Comparison of ENCODE assay signal across 9 cellular contexts in genomic region chr9:133989554-133990365, GRCh38. TPM values are rescaled to one million over a fixed set of nuclear protein-coding genes. Genes with fewer than 3 reads are reported as not detected.
DNase-seq lines count a peak whose midpoint lies in the region; ATAC-seq and TF ChIP-seq lines count a peak whose summit lies in the region.
"Had no signal": no experiment of that assay in that cellular context is flagged by ENCODE, and none has a peak within 500 bp of the region (broad histone marks: within the 10 kb centered on the region; RNA-seq: fewer than 3 reads in every experiment).

No MANE protein-coding gene starts in this region.

- no peaks in the 10 kb centered on the region for H3K27me3 ChIP-seq in transverse colon
- H3K27me3 ChIP-seq in adrenal gland = no peaks in the 10 kb centered on the region

- in situ Hi-C loops in transverse colon (cut with MboI; ENCODE audit: low pct_ligation_motif_present in 1 of 4, low pct_unique_long_range_greater_than_20kb in 1 of 4, low sequenced_read_pairs in 3 of 4) = no loop called here

- H3K27ac Mint-ChIP-seq in dendritic cell treated with granulocyte-macrophage colony-stimulating factor and Interleukin-4, amounts not matched to agents 40 ng/mL and 50 ng/mL, for 4 days = peak overlapping the region; percentile 69
- H3K27ac Mint-ChIP-seq in naive thymus-derived CD8-positive, alpha-beta T cell = peak overlapping the region in 1 of 10 donors; percentile 79
- H3K27ac Mint-ChIP-seq in activated naive CD4-positive, alpha-beta T cell treated with anti-CD3 and anti-CD28 coated beads, Interleukin-2, amount 50 U/mL, for 72 hours = no peak overlapping the region

- H3K27ac ChIP-seq in transverse colon = no peak overlapping the region
- peak overlapping the region in 2 of 5 donors; percentile 96 to 99 for H3K27ac ChIP-seq in adrenal gland

- POLR2A ChIA-PET in AG04449 (lab: Yijun Ruan, JAX) = interaction anchor here (0.7 kb wide), 1 partner anchor 35 kb away, joined by 3 read pairs; no protein-coding TSS in a partner anchor
- POLR2A ChIA-PET in naive thymus-derived CD8-positive, alpha-beta T cell (lab: Charles Lee) = interaction anchor here (0.6 kb wide), 1 partner anchor 175 kb away, joined by 3 read pairs; no protein-coding TSS in a partner anchor

- H3K4me1 ChIP-seq in transverse colon = peaks cover 8 to 34% (median 27%) of the 10 kb centered on the region in 4 donors
- peaks cover 16 to 23% of the 10 kb centered on the region in 2 donors for H3K4me1 ChIP-seq in adrenal gland (replicated peaks in 1 of 2)

- H3K9me3 ChIP-seq in transverse colon (no peaks in the 10 kb centered on the region), adrenal gland (replicated peaks in 1 of 3) (no peaks in the 10 kb centered on the region)

- no peak for TF ChIP-seq EP300 in transverse colon (IDR thresholded peaks at IDR 0.05; ENCODE audit: low read depth)

- H3K4me1 Mint-ChIP-seq in dendritic cell treated with granulocyte-macrophage colony-stimulating factor and Interleukin-4, amounts not matched to agents 40 ng/mL and 50 ng/mL, for 4 days (ENCODE audit: low read depth) = peaks cover 54% of the 10 kb centered on the region
- H3K4me1 Mint-ChIP-seq in naive thymus-derived CD8-positive, alpha-beta T cell = peaks cover 2 to 20% (median 7%) of the 10 kb centered on the region in 4 donors

- TF ChIP-seq CTCF in AG04449 (IDR thresholded peaks at IDR 0.05; ENCODE audit: insufficient read depth, low read length, missing control alignments) (no peak), HFF-Myc (IDR thresholded peaks at IDR 0.05; ENCODE audit: low read depth, low read length, missing control alignments) (no peak), transverse colon (IDR thresholded peaks at IDR 0.05) (no peak), adrenal gland (IDR thresholded peaks at IDR 0.05) (no peak)

- no peak for DNase-seq in AG04449 (ENCODE audit: low read depth, low spot score)
- no peak for DNase-seq in HFF-Myc (ENCODE audit: extremely low read depth, low read depth)
- peak in 1 of 10 donors; percentile 24 for DNase-seq in naive thymus-derived CD8-positive, alpha-beta T cell
- DNase-seq in transverse colon = no peak
- no peak for DNase-seq in adrenal gland
- no peak for DNase-seq in activated naive CD4-positive, alpha-beta T cell treated with anti-CD3 and anti-CD28 coated beads, Interleukin-2, amount 50 U/mL, for 72 hours (ENCODE audit: low spot score in 2 of 2)
- DNase-seq: effector CD8-positive, alpha-beta T cell had no signal

- peaks cover 19% of the 10 kb centered on the region for H3K27me3 Mint-ChIP-seq in dendritic cell treated with granulocyte-macrophage colony-stimulating factor and Interleukin-4, amounts not matched to agents 40 ng/mL and 50 ng/mL, for 4 days
- H3K27me3 Mint-ChIP-seq in naive thymus-derived CD8-positive, alpha-beta T cell = peaks cover 0 to 6% (median 3%) of the 10 kb centered on the region in 5 donors

- H3K36me3 ChIP-seq in transverse colon (no peaks in the 10 kb centered on the region), adrenal gland (replicated peaks in 1 of 2) (no peaks in the 10 kb centered on the region)

- intact Hi-C loops in dendritic cell treated with granulocyte-macrophage colony-stimulating factor and Interleukin-4, amounts not matched to agents 40 ng/mL and 50 ng/mL, for 4 days (cut with micrococcal nuclease) = loop anchor here (5.0 to 10.0 kb wide), 3 partner anchors 62 to 455 kb away; partner anchors contain the start of gene ADAMTSL2
- intact Hi-C loops in transverse colon (cut with DNase I; ENCODE audit: low total_unique reads) = loop anchor here (1.0 kb wide), 1 partner anchor 35 kb away; no protein-coding TSS in a partner anchor
- intact Hi-C loops in adrenal gland (cut with DNase I) = no loop called here

- H3K36me3 Mint-ChIP-seq in dendritic cell treated with granulocyte-macrophage colony-stimulating factor and Interleukin-4, amounts not matched to agents 40 ng/mL and 50 ng/mL, for 4 days (ENCODE audit: low read depth) = peaks cover 11% of the 10 kb centered on the region
- H3K36me3 Mint-ChIP-seq in naive thymus-derived CD8-positive, alpha-beta T cell = no peaks in the 10 kb centered on the region
- H3K36me3 Mint-ChIP-seq in activated naive CD4-positive, alpha-beta T cell treated with anti-CD3 and anti-CD28 coated beads, Interleukin-2, amount 50 U/mL, for 72 hours = no peaks in the 10 kb centered on the region

- CTCF ChIA-PET in AG04449 (lab: Yijun Ruan, JAX) = interaction anchor here (0.7 to 1.6 kb wide), 3 partner anchors 196 to 205 kb away, joined by 3 to 12 read pairs (median 3); no protein-coding TSS in a partner anchor

- no peaks in the 10 kb centered on the region for H3K9me3 Mint-ChIP-seq in dendritic cell treated with granulocyte-macrophage colony-stimulating factor and Interleukin-4, amounts not matched to agents 40 ng/mL and 50 ng/mL, for 4 days
- H3K9me3 Mint-ChIP-seq in naive thymus-derived CD8-positive, alpha-beta T cell = no peaks in the 10 kb centered on the region
- H3K9me3 Mint-ChIP-seq in activated naive CD4-positive, alpha-beta T cell treated with anti-CD3 and anti-CD28 coated beads, Interleukin-2, amount 50 U/mL, for 72 hours = no peaks in the 10 kb centered on the region

- TF ChIP-seq POLR2A in transverse colon (IDR thresholded peaks at IDR 0.05) = no peak
- no peak for TF ChIP-seq POLR2A in adrenal gland (IDR thresholded peaks at IDR 0.05)

- H3K4me3 Mint-ChIP-seq in dendritic cell treated with granulocyte-macrophage colony-stimulating factor and Interleukin-4, amounts not matched to agents 40 ng/mL and 50 ng/mL, for 4 days = peak overlapping the region; percentile 85
- H3K4me3 Mint-ChIP-seq in naive thymus-derived CD8-positive, alpha-beta T cell = peak overlapping the region in 7 of 10 donors; percentile 21 to 81 (median 54)

- H3K4me3 ChIP-seq in AG04449 (ENCODE audit: low read depth, low read length) (peak overlapping the region; percentile 86), HFF-Myc (replicated peaks; ENCODE audit: low read depth, low read length) (peak overlapping the region; percentile 77), transverse colon (peak overlapping the region in 1 of 4 donors; percentile 73), adrenal gland (peak overlapping the region in 1 of 4 donors; percentile 91)

- ATAC-seq in naive thymus-derived CD8-positive, alpha-beta T cell = no peak
- no peak for ATAC-seq in activated naive CD4-positive, alpha-beta T cell treated with anti-CD3 and anti-CD28 coated beads, Interleukin-2, amount 50 U/mL, for 72 hours
- no peak for ATAC-seq in HG02798 (IDR thresholded peaks at IDR 0.05; ENCODE audit: poor library complexity, unreplicated experiment)

- WGBS in transverse colon (ENCODE audit: low coverage in 1 of 2), 2 donors = 72 to 73% methylated on average over 5 to 27 of the region's 27 CpGs
- 78 to 83% (median 79%) methylated on average over 12 to 27 of the region's 27 CpGs for WGBS in adrenal gland, 4 donors

RNA-seq across cellular contexts. Expression of gene VAV2, which starts 2.4 kb away (rescaled TPM):
- total RNA-seq in naive thymus-derived CD8-positive, alpha-beta T cell = 1 to 10 TPM; 3.3 to 4.3 TPM
- polyA plus RNA-seq in naive thymus-derived CD8-positive, alpha-beta T cell = under 1 TPM; 0.20 to 0.36 (median 0.27) TPM
- total RNA-seq in transverse colon (10 to 100 TPM in 3 of 4 donors, 1 to 10 TPM in 1; 8.2 to 52.4 (median 24.5) TPM), adrenal gland (10 to 100 TPM; 21.5 to 96.2 (median 33.5) TPM)
- 10 to 100 TPM; 19.7 to 46.7 (median 35.3) TPM for polyA plus RNA-seq in adrenal gland
- total RNA-seq in activated naive CD4-positive, alpha-beta T cell treated with anti-CD3 and anti-CD28 coated beads, Interleukin-2, amount 50 U/mL, for 72 hours = 1 to 10 TPM; 7.5 to 9.1 TPM

RNA-seq across cellular contexts. Expression of gene BRD3OS, which starts 35.5 kb away (rescaled TPM):
- total RNA-seq in naive thymus-derived CD8-positive, alpha-beta T cell = 10 to 100 TPM; 13.8 to 16.8 TPM
- polyA plus RNA-seq in naive thymus-derived CD8-positive, alpha-beta T cell = 10 to 100 TPM; 20.8 to 28.6 (median 25.2) TPM
- 1 to 10 TPM; 3.2 to 6.6 (median 4.4) TPM for total RNA-seq in transverse colon
- total RNA-seq in adrenal gland = 10 to 100 TPM; 14.7 to 70.6 (median 29.1) TPM
- polyA plus RNA-seq in adrenal gland = 10 to 100 TPM; 18.2 to 22.4 (median 20.0) TPM
- total RNA-seq in activated naive CD4-positive, alpha-beta T cell treated with anti-CD3 and anti-CD28 coated beads, Interleukin-2, amount 50 U/mL, for 72 hours = 10 to 100 TPM in 1 of 2 donors, 1 to 10 TPM in 1; 3.7 to 19.8 TPM

Comparison
In these comparisons a context has a peak if more than half of its experiments do, and no peak if none do; other contexts are left out.
1. intact Hi-C loops: an anchor here in dendritic cell treated with granulocyte-macrophage colony-stimulating factor and Interleukin-4, amounts not matched to agents 40 ng/mL and 50 ng/mL, for 4 days (5.0 to 10.0 kb wide) and transverse colon (1.0 kb wide); none called in adrenal gland.